ENCODE assay signal across 9 cellular contexts in genomic region chr15:55991841-55992768, GRCh38. TPM values are rescaled to one million over a fixed set of nuclear protein-coding genes. Genes with fewer than 3 reads are reported as not detected.
DNase-seq lines count a peak whose midpoint lies in the region; TF ChIP-seq lines count a peak whose summit lies in the region.
"Had no signal": no experiment of that assay in that cellular context is flagged by ENCODE, and none has a peak within 500 bp of the region (broad histone marks: within the 10 kb centered on the region; RNA-seq: fewer than 3 reads in every experiment).

No MANE protein-coding gene starts in this region.

- no peaks in the 10 kb centered on the region for H3K9me3 ChIP-seq in SU-DHL-6 (ENCODE audit: insufficient read depth, low read length)

- TF ChIP-seq CTCF in GM20000 (IDR thresholded peaks at IDR 0.05; ENCODE audit: extremely low read depth, missing control alignments): no peak
- no peak for TF ChIP-seq CTCF in SU-DHL-6 (IDR thresholded peaks at IDR 0.05; ENCODE audit: insufficient read depth, low read length, poor library complexity, severe bottlenecking)
- TF ChIP-seq CTCF in fibroblast of the aortic adventitia (IDR thresholded peaks at IDR 0.05; ENCODE audit: insufficient read depth, low read length): no peak

- H3K4me3 ChIP-seq in SU-DHL-6 (ENCODE audit: insufficient read depth, low read length, poor library complexity, severe bottlenecking): peak overlapping the region; percentile 87
- H3K4me3 ChIP-seq in fibroblast of the aortic adventitia (ENCODE audit: low read depth, low read length): peak overlapping the region; percentile 76
- peak overlapping the region; percentile 52 for H3K4me3 ChIP-seq in skeletal muscle cell (ENCODE audit: low read depth, low read length)

- no peaks in the 10 kb centered on the region for H4K20me1 ChIP-seq in SU-DHL-6 (ENCODE audit: low read depth, low read length)

- DNase-seq in GM20000 (ENCODE audit: low spot score) (peak; percentile 25), fibroblast of the aortic adventitia (ENCODE audit: low read depth) (peak; percentile 21), skeletal muscle cell (ENCODE audit: low read depth) (no peak), kidney glomerular epithelial cell (lab: John Stamatoyannopoulos, UW) (no peak), COR-L47 (lab: John Stamatoyannopoulos, UW) (no peak), hypothalamus (lab: John Stamatoyannopoulos, UW) (no peak)
- no peak for DNase-seq in stimulated activated CD4-positive, alpha-beta T cell treated with anti-CD3 and anti-CD28 coated beads, Interleukin-4, amount 100 ng/mL, for 4 hours
- DNase-seq: stimulated activated CD4-positive, alpha-beta T cell treated with anti-CD3 and anti-CD28 coated beads, Interleukin-2, amount 100 ng/mL, for 48 hours had no signal

- H3K9ac ChIP-seq in SU-DHL-6 (ENCODE audit: low read length): peak overlapping the region; percentile 83

- no peaks in the 10 kb centered on the region for H3K79me2 ChIP-seq in SU-DHL-6 (ENCODE audit: insufficient read depth, low read length)

- no peaks in the 10 kb centered on the region for H3K9me2 ChIP-seq in SU-DHL-6 (replicated peaks; ENCODE audit: insufficient read depth, low read length)

- peak overlapping the region; percentile 89 for H2AFZ ChIP-seq in SU-DHL-6 (ENCODE audit: low read depth, low read length, severe bottlenecking)

- H3F3A ChIP-seq in SU-DHL-6 (ENCODE audit: insufficient read depth): no peaks in the 10 kb centered on the region

- H3K4me2 ChIP-seq in SU-DHL-6 (ENCODE audit: low read depth, low read length, poor library complexity, severe bottlenecking): peak overlapping the region; percentile 93

- H3K27me3 ChIP-seq in SU-DHL-6 (ENCODE audit: low read length): no peaks in the 10 kb centered on the region

- H3K36me3 ChIP-seq in SU-DHL-6 (ENCODE audit: low read length): no peaks in the 10 kb centered on the region

- no peak overlapping the region for H3K27ac ChIP-seq in SU-DHL-6 (ENCODE audit: low read depth, low read length)

RNA-seq across cellular contexts. Expression of gene NEDD4, which starts 1.3 kb away (rescaled TPM):
- 8.1 and 34.3 TPM in 2 replicates for total RNA-seq in fibroblast of the aortic adventitia (ENCODE audit: low replicate concordance)

Comparison
In these comparisons a context has a peak if more than half of its experiments do, and no peak if none do; other contexts are left out.
1. DNase-seq: peak in GM20000 (single experiment) and fibroblast of the aortic adventitia (single experiment); none in skeletal muscle cell (single experiment), kidney glomerular epithelial cell (single experiment), stimulated activated CD4-positive, alpha-beta T cell treated with anti-CD3 and anti-CD28 coated beads, Interleukin-4, amount 100 ng/mL, for 4 hours (0 of 2), COR-L47 (single experiment) and hypothalamus (0 of 51).
2. Peak in every context shown above with its lines, with median percentiles within 50 percentile points of each other: H3K4me3 ChIP-seq.